ENCODE assay signal across 21 cellular contexts in the genomic region with DNA sequence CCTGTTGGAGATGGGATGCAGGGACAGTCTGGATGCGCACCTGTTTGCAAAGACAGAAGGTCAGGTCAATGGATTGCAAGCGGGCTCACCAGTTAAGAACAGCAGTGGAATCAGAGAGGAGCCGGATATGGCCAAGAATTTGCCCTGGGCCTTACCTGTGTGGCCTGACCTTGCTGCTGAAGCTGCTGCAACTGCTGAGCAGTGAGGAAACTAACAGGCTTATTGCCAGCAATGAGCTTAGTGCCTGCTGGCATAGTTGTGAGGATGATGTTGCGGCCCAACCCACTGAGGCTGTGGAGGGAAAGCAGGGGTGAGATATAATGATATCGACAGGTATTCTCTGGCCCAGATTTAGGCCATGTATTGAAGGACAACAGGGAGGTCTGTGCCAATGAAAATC. TPM values are rescaled to one million over a fixed set of nuclear protein-coding genes. Genes with fewer than 3 reads are reported as not detected.
"Had no signal": no experiment of that assay in that cellular context is flagged by ENCODE, and none has a peak within 500 bp of the region (broad histone marks: within the 10 kb centered on the region; RNA-seq: fewer than 3 reads in every experiment).

No MANE protein-coding gene starts in this region.

- H3K4me3 Mint-ChIP-seq: activated CD4-positive, alpha-beta memory T cell treated with anti-CD3 and anti-CD28 coated beads, Interleukin-2, amount 10 ng/mL, durations not matched to agents 7 days and 5 days; activated naive CD4-positive, alpha-beta T cell treated with anti-CD3 and anti-CD28 coated beads, Interleukin-2, amount 50 U/mL, for 24 hours; activated T-cell treated with anti-CD3 and anti-CD28 coated beads, Interleukin-2, amount 50 U/mL, for 4 hours; dendritic cell treated with granulocyte-macrophage colony-stimulating factor and Interleukin-4, amounts not matched to agents 40 ng/mL and 50 ng/mL, for 4 days had no signal

- H3K27ac ChIP-seq: lower lobe of right lung, transverse colon, vagina had no signal

- H3K4me3 ChIP-seq: cardiac muscle cell, hepatocyte, lower lobe of right lung, transverse colon, vagina had no signal

- H3K9me3 Mint-ChIP-seq: activated CD4-positive, alpha-beta memory T cell treated with anti-CD3 and anti-CD28 coated beads, Interleukin-2, amount 10 ng/mL, durations not matched to agents 7 days and 5 days; activated naive CD4-positive, alpha-beta T cell treated with anti-CD3 and anti-CD28 coated beads, Interleukin-2, amount 50 U/mL, for 24 hours; activated T-cell treated with anti-CD3 and anti-CD28 coated beads, Interleukin-2, amount 50 U/mL, for 4 hours; dendritic cell treated with granulocyte-macrophage colony-stimulating factor and Interleukin-4, amounts not matched to agents 40 ng/mL and 50 ng/mL, for 4 days had no signal

- H3K27me3 ChIP-seq: cardiac muscle cell, hepatocyte, transverse colon, vagina had no signal

- H3K9me3 ChIP-seq: lower lobe of right lung, transverse colon, vagina had no signal

- H3K27me3 Mint-ChIP-seq: activated CD4-positive, alpha-beta memory T cell treated with anti-CD3 and anti-CD28 coated beads, Interleukin-2, amount 10 ng/mL, durations not matched to agents 7 days and 5 days; activated naive CD4-positive, alpha-beta T cell treated with anti-CD3 and anti-CD28 coated beads, Interleukin-2, amount 50 U/mL, for 24 hours; dendritic cell treated with granulocyte-macrophage colony-stimulating factor and Interleukin-4, amounts not matched to agents 40 ng/mL and 50 ng/mL, for 4 days had no signal

- H3K27ac Mint-ChIP-seq: dendritic cell treated with granulocyte-macrophage colony-stimulating factor and Interleukin-4, amounts not matched to agents 40 ng/mL and 50 ng/mL, for 4 days had no signal

- DNase-seq: activated CD4-positive, alpha-beta memory T cell treated with anti-CD3 and anti-CD28 coated beads, Interleukin-2, amount 10 ng/mL, durations not matched to agents 7 days and 5 days; activated CD4-positive, alpha-beta T cell treated with anti-CD3 and anti-CD28 coated beads for 48 hours; activated CD4-positive, CD25-positive, alpha-beta regulatory T cell; activated effector memory CD4-positive, alpha-beta T cell treated with anti-CD3 and anti-CD28 coated beads, Interleukin-2, amount 50 U/mL, for 16 hours; activated T-cell treated with anti-CD3 and anti-CD28 coated beads, Interleukin-2, amount 50 U/mL, for 4 hours; amniotic stem cell; effector CD8-positive, alpha-beta T cell; foreskin fibroblast; lower lobe of right lung; occipital lobe; stimulated activated naive CD8-positive, alpha-beta T cell treated with anti-CD3 and anti-CD28 coated beads, Interleukin-15, Interleukin-2, amounts not matched to agents 100 U/mL and 50 U/mL, for 24 hours; substantia nigra; transverse colon had no signal

- ATAC-seq: lower lobe of right lung; stimulated activated naive CD8-positive, alpha-beta T cell treated with anti-CD3 and anti-CD28 coated beads, Interleukin-15, Interleukin-2, amounts not matched to agents 100 U/mL and 50 U/mL, for 24 hours had no signal

RNA-seq across cellular contexts. Expression of a gene that starts 49.2 kb away (rescaled TPM):
- total RNA-seq: chondrocyte, posterior vena cava had no signal
- polyA plus RNA-seq: neural cell had no signal
